In genomic region chr16:17225551-17225950, GRCh38 we compare ENCODE assay signal across 12 cellular contexts.
A peak's percentile ranks its signal among the peaks of the same experiment; 100 is the strongest.
DNase-seq lines count a peak whose midpoint lies in the region; ATAC-seq and TF ChIP-seq lines count a peak whose summit lies in the region.
"Had no signal": no experiment of that assay in that cellular context is flagged by ENCODE, and none has a peak within 500 bp of the region (broad histone marks: within the 10 kb centered on the region; RNA-seq: fewer than 3 reads in every experiment).

No MANE protein-coding gene starts in this region.

- no peak overlapping the region for H3K4me3 Mint-ChIP-seq in T-helper 17 cell
- peak overlapping the region in 2 of 5 donors; percentile 70 to 74 for H3K4me3 Mint-ChIP-seq in immature natural killer cell
- no peak overlapping the region for H3K4me3 Mint-ChIP-seq in mesothelial cell of epicardium
- H3K4me3 Mint-ChIP-seq: activated CD4-positive, alpha-beta T cell treated with anti-CD3 and anti-CD28 coated beads for 36 hours had no signal

- H3K27me3 Mint-ChIP-seq in T-helper 17 cell (no peaks in the 10 kb centered on the region), immature natural killer cell (ENCODE audit: low read depth in 3 of 3) (peaks cover 8 to 18% (median 12%) of the 10 kb centered on the region in 3 donors), mesothelial cell of epicardium (ENCODE audit: low read depth) (no peaks in the 10 kb centered on the region)
- H3K27me3 Mint-ChIP-seq: activated CD4-positive, alpha-beta T cell treated with anti-CD3 and anti-CD28 coated beads for 36 hours had no signal

- H3K4me1 Mint-ChIP-seq in T-helper 17 cell (peaks cover 16% of the 10 kb centered on the region), immature natural killer cell (peaks cover 40 to 47% of the 10 kb centered on the region in 2 donors), mesothelial cell of epicardium (peaks cover 9% of the 10 kb centered on the region)

- H3K36me3 Mint-ChIP-seq in T-helper 17 cell (ENCODE audit: low read depth) = peaks cover 2% of the 10 kb centered on the region
- H3K36me3 Mint-ChIP-seq in immature natural killer cell = peaks cover 4 to 30% (median 25%) of the 10 kb centered on the region in 3 donors
- H3K36me3 Mint-ChIP-seq in mesothelial cell of epicardium = no peaks in the 10 kb centered on the region

- DNase-seq in NOMO-1 treated with DMSO at 0.1 percent for 48 hours (lab: John Stamatoyannopoulos, UW; ENCODE audit: unreplicated experiment) (peak; percentile 17), NOMO-1 treated with dmso at 0.1 percent for 144 hours (lab: John Stamatoyannopoulos, UW; ENCODE audit: unreplicated experiment) (no peak), T-helper 17 cell (no peak), immature natural killer cell (no peak), stromal cell of bone marrow (ENCODE audit: low read depth) (peak; percentile 33), mesothelial cell of epicardium (ENCODE audit: low spot score in 2 of 2, unreplicated experiment in 2 of 2) (no peak), cortex of kidney (lab: John Stamatoyannopoulos, UW) (no peak)
- DNase-seq: activated CD4-positive, alpha-beta T cell treated with anti-CD3 and anti-CD28 coated beads for 36 hours; activated effector memory CD4-positive, alpha-beta T cell treated with anti-CD3 and anti-CD28 coated beads, Interleukin-2, amount 50 U/mL, for 16 hours; NCI-H187 treated with DMSO at 0.1 percent for 48 hours; stimulated activated CD4-positive, alpha-beta T cell treated with anti-CD3 and anti-CD28 coated beads, Interleukin-4, amount 100 ng/mL, for 24 hours had no signal

- H3K27ac Mint-ChIP-seq in T-helper 17 cell (peak overlapping the region; percentile 5), immature natural killer cell (peak overlapping the region; percentile 82 to 94 (median 90)), mesothelial cell of epicardium (no peak overlapping the region)
- H3K27ac Mint-ChIP-seq: activated CD4-positive, alpha-beta T cell treated with anti-CD3 and anti-CD28 coated beads for 36 hours had no signal

- H3K9me3 Mint-ChIP-seq in immature natural killer cell (peaks cover 0 to 4% (median 0%) of the 10 kb centered on the region in 6 donors), mesothelial cell of epicardium (no peaks in the 10 kb centered on the region)

- H3K9me3 ChIP-seq in T-helper 17 cell (ENCODE audit: control insufficient read depth, low read length, poor library complexity, severe bottlenecking) = no peaks in the 10 kb centered on the region

- ATAC-seq in T-helper 17 cell (no peak), GM21528 (IDR thresholded peaks at IDR 0.05; ENCODE audit: low FRiP score, unreplicated experiment) (no peak)
- ATAC-seq: activated CD4-positive, alpha-beta T cell treated with anti-CD3 and anti-CD28 coated beads for 36 hours had no signal

- no peak for TF ChIP-seq CTCF in mesothelial cell of epicardium (IDR thresholded peaks at IDR 0.05; ENCODE audit: unreplicated experiment)

Comparison
In these comparisons a context has a peak if more than half of its experiments do, and no peak if none do; other contexts are left out.
1. DNase-seq: peak in NOMO-1 treated with DMSO at 0.1 percent for 48 hours (single experiment) and stromal cell of bone marrow (single experiment); none in NOMO-1 treated with dmso at 0.1 percent for 144 hours (single experiment), T-helper 17 cell (0 of 3), immature natural killer cell (0 of 3), mesothelial cell of epicardium (0 of 2) and cortex of kidney (single experiment).